Comparison of ENCODE assay signal across 1 cellular context in genomic region chr12:121939992-121940766, GRCh38.
TF ChIP-seq lines count a peak whose summit lies in the region.

No MANE protein-coding gene starts in this region.

TF ChIP-seq in H1, 55 proteins besides CTCF, POLR2A, EP300 and RAD21:
- no peak for TF ChIP-seq KDM4A (IDR thresholded peaks at IDR 0.05; ENCODE audit: low read depth, low read length, severe bottlenecking)
- TF ChIP-seq CHD7 (IDR thresholded peaks at IDR 0.05; ENCODE audit: insufficient replicate concordance, low read length) = no peak
- peak; percentile 46 for TF ChIP-seq ASH2L (IDR thresholded peaks at IDR 0.05; ENCODE audit: low read length)
- no peak for TF ChIP-seq SIX5 (IDR thresholded peaks at IDR 0.05; ENCODE audit: low read depth, low read length)
- TF ChIP-seq SP2 (IDR thresholded peaks at IDR 0.05; ENCODE audit: low read length) = no peak
- TF ChIP-seq TEAD4 (IDR thresholded peaks at IDR 0.05; ENCODE audit: low read depth, low read length) = peak; percentile 69
- 0 out of 2 replicates have a peak, but pooled peaks have one; percentile 28 for TF ChIP-seq SP1 (IDR thresholded peaks at IDR 0.05; ENCODE audit: low read depth, low read length)
- TF ChIP-seq POU5F1 (IDR thresholded peaks at IDR 0.05; ENCODE audit: low read depth, low read length) = no peak
- TF ChIP-seq ATF2 (IDR thresholded peaks at IDR 0.05; ENCODE audit: low read length) = no peak
